In the genomic region with DNA sequence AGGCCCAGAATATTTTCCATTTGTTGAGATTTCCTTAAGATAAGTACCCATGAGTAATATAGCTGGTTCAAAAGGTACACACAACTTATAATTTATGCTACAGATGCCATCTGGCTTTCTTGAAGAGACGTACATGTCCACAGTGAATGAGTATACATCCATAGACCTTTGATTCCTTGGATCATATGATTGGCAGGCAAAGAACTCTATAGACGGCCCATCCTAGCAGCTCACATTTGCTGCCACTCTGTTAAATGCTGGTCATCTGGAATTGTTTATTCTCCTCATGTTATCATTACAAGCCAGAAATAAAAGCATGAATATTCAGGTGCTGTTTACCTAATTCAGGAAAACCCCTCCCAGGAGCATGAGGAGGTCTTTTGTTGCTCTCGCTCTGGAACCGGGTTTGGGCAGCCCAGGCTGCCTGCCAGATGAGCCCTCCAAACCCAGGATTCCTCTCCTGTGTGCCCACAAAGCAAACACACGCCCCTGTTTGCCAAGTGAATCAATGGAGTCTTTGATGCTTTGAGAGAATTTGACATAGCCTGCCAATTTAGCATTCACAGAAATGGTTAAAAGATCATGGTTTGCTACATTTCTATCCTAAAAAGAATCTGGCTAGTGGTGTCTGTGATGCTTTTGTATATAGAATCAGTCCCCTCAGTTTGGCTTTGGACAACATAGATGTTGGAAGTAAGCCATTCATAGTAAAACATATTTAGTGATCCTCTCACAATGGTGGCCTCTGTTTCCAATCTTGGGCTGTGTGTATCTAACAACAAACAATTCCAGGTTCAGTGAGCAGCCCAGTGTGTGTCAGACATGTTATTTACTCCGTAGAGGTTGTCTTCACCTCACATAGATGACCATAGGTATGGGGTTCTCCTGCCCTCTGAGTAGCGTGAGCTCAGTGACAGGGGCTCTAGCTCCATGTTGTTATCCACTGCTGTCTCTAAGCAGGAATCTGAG, we compare ENCODE assay signal across 16 cellular contexts. TPM values are rescaled to one million over a fixed set of nuclear protein-coding genes. Genes with fewer than 3 reads are reported as not detected.
A peak's percentile ranks its signal among the peaks of the same experiment; 100 is the strongest.
DNase-seq lines count a peak whose midpoint lies in the region; ATAC-seq and TF ChIP-seq lines count a peak whose summit lies in the region.
"Had no signal": no experiment of that assay in that cellular context is flagged by ENCODE, and none has a peak within 500 bp of the region (broad histone marks: within the 10 kb centered on the region; RNA-seq: fewer than 3 reads in every experiment).

No MANE protein-coding gene starts in this region.

- no peak for ATAC-seq in GM19455 (IDR thresholded peaks at IDR 0.05; ENCODE audit: unreplicated experiment)
- ATAC-seq: left ventricle myocardium superior; natural killer cell treated with Interleukin-12 subunit alpha and Interleukin-12 subunit beta and Interleukin-15 and Interleukin-18, amount 100 ng/mL, for 72 hours; right cardiac atrium; upper lobe of right lung had no signal

- peaks cover 32% of the 10 kb centered on the region for H3K4me1 Mint-ChIP-seq in progenitor cell of endocrine pancreas (ENCODE audit: low read depth)
- peaks cover 14% of the 10 kb centered on the region for H3K4me1 Mint-ChIP-seq in chondrocyte (ENCODE audit: low read depth)

- intact Hi-C loops in head of caudate nucleus (cut with DNase I), result no loop called here

- H3K27me3 Mint-ChIP-seq in progenitor cell of endocrine pancreas (no peaks in the 10 kb centered on the region), chondrocyte (ENCODE audit: low read depth) (no peaks in the 10 kb centered on the region)
- H3K27me3 Mint-ChIP-seq: CD8-positive, alpha-beta memory T cell; natural killer cell treated with Interleukin-12 subunit alpha and Interleukin-12 subunit beta and Interleukin-15 and Interleukin-18, amount 100 ng/mL, for 72 hours had no signal

- DNase-seq in NCI-H748 (lab: John Stamatoyannopoulos, UW; ENCODE audit: unreplicated experiment) (peak; percentile 9), NCI-H748 treated with DMSO at 0.1 percent for 48 hours (lab: John Stamatoyannopoulos, UW) (no peak), SK-MEL-5 (ENCODE audit: low read depth, low spot score) (peak; percentile 54), head of caudate nucleus (peak in 32 of 42 donors; percentile 29 to 77 (median 57)), progenitor cell of endocrine pancreas (ENCODE audit: low spot score, unreplicated experiment) (no peak), chondrocyte (ENCODE audit: low spot score) (no peak)
- DNase-seq in stimulated activated naive CD4-positive, alpha-beta T cell treated with Interleukin-2 at 50 U/mL for 16 hours (lab: John Stamatoyannopoulos, UW), result no peak
- DNase-seq: CD8-positive, alpha-beta memory T cell; esophagus squamous epithelium; left ventricle myocardium superior; right cardiac atrium; SK-N-SH; stimulated activated CD8-positive, alpha-beta memory T cell treated with anti-CD3 and anti-CD28 coated beads, Interleukin-4, amount 100 ng/mL, for 48 hours; upper lobe of right lung had no signal

- H3K36me3 Mint-ChIP-seq in progenitor cell of endocrine pancreas (ENCODE audit: insufficient read depth), result peaks cover 48% of the 10 kb centered on the region
- peaks cover 53% of the 10 kb centered on the region for H3K36me3 Mint-ChIP-seq in chondrocyte (ENCODE audit: low read depth)

- TF ChIP-seq CTCF in progenitor cell of endocrine pancreas (IDR thresholded peaks at IDR 0.05; ENCODE audit: unreplicated experiment) (no peak), chondrocyte (IDR thresholded peaks at IDR 0.05) (no peak)

- H3K9me3 Mint-ChIP-seq in progenitor cell of endocrine pancreas (ENCODE audit: low read depth) (no peaks in the 10 kb centered on the region), chondrocyte (ENCODE audit: low read depth) (no peaks in the 10 kb centered on the region)
- H3K9me3 Mint-ChIP-seq: CD8-positive, alpha-beta memory T cell; natural killer cell treated with Interleukin-12 subunit alpha and Interleukin-12 subunit beta and Interleukin-15 and Interleukin-18, amount 100 ng/mL, for 72 hours had no signal

- no peak overlapping the region for H3K4me3 Mint-ChIP-seq in progenitor cell of endocrine pancreas (ENCODE audit: low read depth)
- H3K4me3 Mint-ChIP-seq in chondrocyte (ENCODE audit: unreplicated experiment), result no peak overlapping the region
- H3K4me3 Mint-ChIP-seq: CD8-positive, alpha-beta memory T cell; natural killer cell treated with Interleukin-12 subunit alpha and Interleukin-12 subunit beta and Interleukin-15 and Interleukin-18, amount 100 ng/mL, for 72 hours had no signal

- peak overlapping the region; percentile 45 for H3K27ac Mint-ChIP-seq in progenitor cell of endocrine pancreas
- no peak overlapping the region for H3K27ac Mint-ChIP-seq in chondrocyte (ENCODE audit: unreplicated experiment)
- H3K27ac Mint-ChIP-seq: natural killer cell treated with Interleukin-12 subunit alpha and Interleukin-12 subunit beta and Interleukin-15 and Interleukin-18, amount 100 ng/mL, for 72 hours had no signal

- in situ Hi-C loops in SK-MEL-5 (cut with HindIII; ENCODE audit: low pct_unique_long_range_greater_than_20kb, low sequenced_read_pairs), result no loop called here

RNA-seq across cellular contexts. Expression of a gene that starts 17.5 kb away (rescaled TPM):
- total RNA-seq in SK-MEL-5 (2014; rRNA removed; shearing (Covaris generic)), result 62.1 and 85.8 TPM in 2 replicates
- 55.6 and 69.9 TPM in 2 replicates for polyA plus RNA-seq in SK-MEL-5 (2015; cell fraction: cytosol; rRNA removed)
- 408 and 418 TPM in 2 replicates for polyA plus RNA-seq in SK-MEL-5 (2015; cell fraction: nucleus; rRNA removed)
- total RNA-seq in progenitor cell of endocrine pancreas (391 and 395 TPM in 2 replicates), chondrocyte (139 to 152 TPM (median 140 TPM) in 3 replicates)

Comparison
In these comparisons a context has a peak if more than half of its experiments do, and no peak if none do; other contexts are left out.
1. DNase-seq: peak in NCI-H748 (single experiment), SK-MEL-5 (single experiment) and head of caudate nucleus (32 of 42); none in NCI-H748 treated with DMSO at 0.1 percent for 48 hours (single experiment), progenitor cell of endocrine pancreas (single experiment), chondrocyte (single experiment) and stimulated activated naive CD4-positive, alpha-beta T cell treated with Interleukin-2 at 50 U/mL for 16 hours (single experiment).